Comparison of ENCODE assay signal across 1 cellular context in the genomic region with DNA sequence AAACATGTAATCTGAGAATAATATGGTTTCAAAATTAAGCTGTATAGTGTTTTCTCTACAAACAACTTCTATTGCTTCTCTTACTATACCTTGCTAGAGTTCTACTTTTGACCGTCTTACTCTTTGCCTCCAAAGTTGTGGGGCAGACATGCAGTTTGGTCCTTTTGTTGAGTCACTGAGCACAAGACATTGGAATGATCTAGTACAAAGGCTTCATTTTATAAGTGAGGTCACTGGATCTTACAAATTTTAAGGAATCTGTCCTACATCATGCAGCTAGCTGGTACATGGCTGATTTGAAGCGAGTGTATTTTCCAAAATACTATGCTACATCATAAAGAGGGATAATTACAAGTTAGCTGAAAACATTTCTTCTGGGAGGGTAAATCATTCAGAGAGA.
TF ChIP-seq lines count a peak whose summit lies in the region.

No MANE protein-coding gene starts in this region.

TF ChIP-seq in SK-N-SH, 30 proteins besides CTCF, POLR2A, EP300 and RAD21 (continued from another document):
- TF ChIP-seq, protein P1, sequence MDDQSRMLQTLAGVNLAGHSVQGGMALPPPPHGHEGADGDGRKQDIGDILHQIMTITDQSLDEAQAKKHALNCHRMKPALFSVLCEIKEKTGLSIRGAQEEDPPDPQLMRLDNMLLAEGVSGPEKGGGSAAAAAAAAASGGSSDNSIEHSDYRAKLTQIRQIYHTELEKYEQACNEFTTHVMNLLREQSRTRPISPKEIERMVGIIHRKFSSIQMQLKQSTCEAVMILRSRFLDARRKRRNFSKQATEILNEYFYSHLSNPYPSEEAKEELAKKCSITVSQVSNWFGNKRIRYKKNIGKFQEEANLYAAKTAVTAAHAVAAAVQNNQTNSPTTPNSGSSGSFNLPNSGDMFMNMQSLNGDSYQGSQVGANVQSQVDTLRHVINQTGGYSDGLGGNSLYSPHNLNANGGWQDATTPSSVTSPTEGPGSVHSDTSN (IDR thresholded peaks at IDR 0.05), result no peak
- TF ChIP-seq RXRA (IDR thresholded peaks at IDR 0.05; ENCODE audit: borderline replicate concordance, low read depth) (no peak), POLR2AphosphoS5 (IDR thresholded peaks at IDR 0.05; ENCODE audit: low read depth, low read length) (no peak), NFIC (IDR thresholded peaks at IDR 0.05; ENCODE audit: borderline replicate concordance) (no peak), TEAD4 (IDR thresholded peaks at IDR 0.05; ENCODE audit: borderline replicate concordance, insufficient read depth) (no peak), TCF12 (IDR thresholded peaks at IDR 0.05) (no peak), NRF1 (IDR thresholded peaks at IDR 0.05; ENCODE audit: low read depth, low read length) (no peak), SMC3 (IDR thresholded peaks at IDR 0.05; ENCODE audit: low read depth, low read length) (no peak), TAF1 (IDR thresholded peaks at IDR 0.05; ENCODE audit: borderline replicate concordance, low read depth, low read length) (no peak), MXI1 (IDR thresholded peaks at IDR 0.05; ENCODE audit: low read depth, low read length) (no peak), MEF2A (IDR thresholded peaks at IDR 0.05; ENCODE audit: borderline replicate concordance, low read depth) (no peak), GABPA (IDR thresholded peaks at IDR 0.05; ENCODE audit: low read depth) (no peak), YY1 (IDR thresholded peaks at IDR 0.05; ENCODE audit: low read depth) (no peak), RFX5 (IDR thresholded peaks at IDR 0.05; ENCODE audit: low read length) (no peak)
- TF ChIP-seq, protein P2, sequence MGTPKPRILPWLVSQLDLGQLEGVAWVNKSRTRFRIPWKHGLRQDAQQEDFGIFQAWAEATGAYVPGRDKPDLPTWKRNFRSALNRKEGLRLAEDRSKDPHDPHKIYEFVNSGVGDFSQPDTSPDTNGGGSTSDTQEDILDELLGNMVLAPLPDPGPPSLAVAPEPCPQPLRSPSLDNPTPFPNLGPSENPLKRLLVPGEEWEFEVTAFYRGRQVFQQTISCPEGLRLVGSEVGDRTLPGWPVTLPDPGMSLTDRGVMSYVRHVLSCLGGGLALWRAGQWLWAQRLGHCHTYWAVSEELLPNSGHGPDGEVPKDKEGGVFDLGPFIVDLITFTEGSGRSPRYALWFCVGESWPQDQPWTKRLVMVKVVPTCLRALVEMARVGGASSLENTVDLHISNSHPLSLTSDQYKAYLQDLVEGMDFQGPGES (IDR thresholded peaks at IDR 0.05; ENCODE audit: low read depth, low read length), result no peak
